ENCODE assay signal across 18 cellular contexts in the genomic region with DNA sequence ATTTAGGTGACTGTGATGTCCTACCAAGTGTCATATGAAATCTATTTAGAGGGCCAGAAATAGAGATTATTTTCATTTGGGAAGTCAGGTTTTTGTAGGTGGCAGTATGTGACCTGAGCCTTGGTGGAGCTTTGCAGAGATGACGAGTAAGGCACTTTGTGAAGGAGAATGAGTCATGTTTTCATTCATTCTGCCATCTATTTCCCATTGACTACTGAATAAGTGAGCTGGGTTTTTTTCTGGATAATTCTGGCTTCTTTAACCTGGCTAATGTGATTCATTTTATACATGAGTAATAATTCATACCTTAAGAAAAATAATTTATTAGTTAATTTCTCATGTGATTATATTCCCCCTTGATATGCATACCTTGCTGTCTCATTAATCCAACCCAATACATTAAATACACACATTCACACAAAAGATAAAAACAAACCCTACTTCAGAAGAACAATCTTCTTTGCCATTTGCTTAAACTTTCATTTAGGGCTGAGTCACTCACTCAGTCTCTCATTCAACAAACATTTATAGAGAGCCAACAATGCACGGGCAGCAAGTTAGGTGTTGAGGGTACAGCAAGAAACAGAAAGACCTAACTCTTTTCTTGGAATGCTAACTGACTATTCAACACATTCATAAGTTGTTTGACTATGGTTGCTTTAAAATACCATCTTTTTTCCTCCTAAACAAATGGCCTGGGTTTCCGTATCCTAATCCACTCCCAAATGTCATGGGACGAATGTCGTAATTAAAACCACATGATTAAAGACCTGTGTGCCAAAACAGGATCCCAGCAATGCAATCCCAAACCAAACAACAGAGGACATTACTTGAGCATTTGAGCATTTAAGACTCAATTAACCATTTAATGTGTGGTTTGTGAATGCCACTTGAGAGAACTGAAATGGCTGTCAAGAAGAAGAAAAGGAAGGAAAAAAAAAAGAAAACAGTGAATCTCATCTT.
DNase-seq lines count a peak whose midpoint lies in the region; ATAC-seq and TF ChIP-seq lines count a peak whose summit lies in the region.
"Had no signal": no experiment of that assay in that cellular context is flagged by ENCODE, and none has a peak within 500 bp of the region (broad histone marks: within the 10 kb centered on the region; RNA-seq: fewer than 3 reads in every experiment).

No MANE protein-coding gene starts in this region.

- dilution Hi-C loops in mammary epithelial cell (cut with HindIII; ENCODE audit: low sequenced_read_pairs) = no loop called here

- TF ChIP-seq POLR2A in ovary (IDR thresholded peaks at IDR 0.05) = no peak

- DNase-seq in AG09319 (ENCODE audit: extremely low read depth, low read depth) = peak; percentile 14
- no peak for DNase-seq in HFFc6
- DNase-seq in mammary epithelial cell = peak; percentile 67
- DNase-seq in hepatocyte (ENCODE audit: low spot score) = no peak
- DNase-seq in NCI-H1105 (lab: John Stamatoyannopoulos, UW) = no peak
- no peak for DNase-seq in ovary
- DNase-seq: activated CD4-positive, alpha-beta T cell treated with anti-CD3 and anti-CD28 coated beads, Interleukin-2, amount 50 U/mL, for 48 hours; activated naive CD8-positive, alpha-beta T cell treated with anti-CD3 and anti-CD28 coated beads for 36 hours; activated T-cell treated with anti-CD3 and anti-CD28 coated beads, Interleukin-2, amount 50 U/mL, for 4 hours; heart right ventricle; kidney glomerular epithelial cell; NCI-H2029; NCI-H510A treated with DMSO at 0.1 percent for 48 hours; stimulated activated CD4-positive, alpha-beta T cell treated with anti-CD3 and anti-CD28 coated beads, Interleukin-15, amount 100 ng/mL, for 24 hours; stomach had no signal

- CTCF ChIA-PET in mammary epithelial cell (lab: Charles Lee; ENCODE audit: low non-redundant PET) = no interaction called here

- H3K4me3 ChIP-seq in mammary epithelial cell (replicated peaks in 1 of 3; ENCODE audit: insufficient read depth in 1 of 3, low read depth in 2 of 3, low read length in 3 of 3) = no peak overlapping the region
- no peak overlapping the region for H3K4me3 ChIP-seq in hepatocyte
- no peak overlapping the region for H3K4me3 ChIP-seq in ovary
- H3K4me3 ChIP-seq: heart right ventricle, stomach had no signal

- H3K27ac ChIP-seq in mammary epithelial cell (ENCODE audit: insufficient read depth, low read depth, low read length) = no peak overlapping the region
- no peak overlapping the region for H3K27ac ChIP-seq in hepatocyte
- no peak overlapping the region for H3K27ac ChIP-seq in ovary
- H3K27ac ChIP-seq: heart right ventricle, parathyroid adenoma, stomach had no signal

- H3K27ac Mint-ChIP-seq in HFFc6 = peak overlapping the region; percentile 71
- H3K27ac Mint-ChIP-seq: activated naive CD8-positive, alpha-beta T cell treated with anti-CD3 and anti-CD28 coated beads for 36 hours had no signal

- no peak overlapping the region for H3K9ac ChIP-seq in mammary epithelial cell (ENCODE audit: insufficient read depth, low read length)
- H3K9ac ChIP-seq: parathyroid adenoma had no signal

- no peaks in the 10 kb centered on the region for H4K20me1 ChIP-seq in mammary epithelial cell (ENCODE audit: insufficient read depth, low read length)
- no peaks in the 10 kb centered on the region for H4K20me1 ChIP-seq in hepatocyte (ENCODE audit: insufficient read depth, poor library complexity, severe bottlenecking)

- no peak for TF ChIP-seq EP300 in ovary (IDR thresholded peaks at IDR 0.05)

- no peaks in the 10 kb centered on the region for H3K79me2 ChIP-seq in mammary epithelial cell (ENCODE audit: insufficient read depth, low read length)
- H3K79me2 ChIP-seq in hepatocyte = peaks cover 4% of the 10 kb centered on the region
- H3K79me2 ChIP-seq: parathyroid adenoma had no signal

- no TSS peak for BruUV-seq in mammary epithelial cell (replicated peaks; lab: Mats Ljungman, UMichigan)

- H3K4me1 Mint-ChIP-seq in HFFc6 (ENCODE audit: low read depth) = peaks cover 89% of the 10 kb centered on the region
- H3K4me1 Mint-ChIP-seq: activated naive CD8-positive, alpha-beta T cell treated with anti-CD3 and anti-CD28 coated beads for 36 hours had no signal

- no peaks in the 10 kb centered on the region for H3K27me3 Mint-ChIP-seq in HFFc6 (ENCODE audit: insufficient read depth)
- H3K27me3 Mint-ChIP-seq: activated naive CD8-positive, alpha-beta T cell treated with anti-CD3 and anti-CD28 coated beads for 36 hours had no signal

- H3K36me3 Mint-ChIP-seq in HFFc6 (ENCODE audit: low read depth) = peaks cover 76% of the 10 kb centered on the region
- H3K36me3 Mint-ChIP-seq: activated naive CD8-positive, alpha-beta T cell treated with anti-CD3 and anti-CD28 coated beads for 36 hours had no signal

- intact Hi-C loops in mammary epithelial cell (cut with micrococcal nuclease) = no loop called here
- intact Hi-C loops in ovary (cut with DNase I) = no loop called here

- H3K27me3 ChIP-seq in mammary epithelial cell (ENCODE audit: insufficient read depth, low read length) = no peaks in the 10 kb centered on the region
- no peaks in the 10 kb centered on the region for H3K27me3 ChIP-seq in hepatocyte
- H3K27me3 ChIP-seq in ovary = no peaks in the 10 kb centered on the region
- H3K27me3 ChIP-seq: heart right ventricle, stomach had no signal

- no peaks in the 10 kb centered on the region for H3K9me2 ChIP-seq in hepatocyte (replicated peaks; ENCODE audit: insufficient read depth)

- no peak overlapping the region for H3K4me2 ChIP-seq in mammary epithelial cell (ENCODE audit: insufficient read depth, low read depth, low read length)
- H3K4me2 ChIP-seq in hepatocyte = peak overlapping the region; percentile 9

- WGBS in mammary epithelial cell (ENCODE audit: low coverage, missing lambda C conversion rate) = 83% methylated on average over 5 of the region's 5 CpGs
- 75% methylated on average over 5 of the region's 5 CpGs for WGBS in hepatocyte (ENCODE audit: low lambda C conversion rate, missing lambda C conversion rate)
- 87 to 97% (median 94%) methylated on average over 5 of the region's 5 CpGs for WGBS in ovary, 3 donors

- TF ChIP-seq CTCF in AG09319 (IDR thresholded peaks at IDR 0.05; ENCODE audit: low read depth, low read length) (no peak), HFFc6 (IDR thresholded peaks at IDR 0.05) (no peak), mammary epithelial cell (conservative IDR thresholded peaks at IDR 0.05 in 1 of 2, IDR thresholded peaks at IDR 0.05 in 1 of 2; ENCODE audit: extremely low read depth in 1 of 2, insufficient read depth in 1 of 2, low read depth in 1 of 2, low read length in 2 of 2) (no peak), hepatocyte (IDR thresholded peaks at IDR 0.05; ENCODE audit: poor library complexity) (no peak), ovary (IDR thresholded peaks at IDR 0.05) (no peak)

- ATAC-seq in GM18520 (IDR thresholded peaks at IDR 0.05; ENCODE audit: unreplicated experiment) (no peak), GM21717 (IDR thresholded peaks at IDR 0.05; ENCODE audit: unreplicated experiment) (no peak)
- ATAC-seq: activated T-cell treated with anti-CD3 and anti-CD28 coated beads, Interleukin-2, amount 50 U/mL, for 4 hours had no signal

- H3K4me1 ChIP-seq in mammary epithelial cell (ENCODE audit: insufficient read depth, low read length) (peaks cover 3% of the 10 kb centered on the region), hepatocyte (ENCODE audit: insufficient read depth) (peaks cover 5% of the 10 kb centered on the region), ovary (ENCODE audit: insufficient read depth) (no peaks in the 10 kb centered on the region)
- H3K4me1 ChIP-seq: heart right ventricle, parathyroid adenoma had no signal

- H3K9me3 ChIP-seq in mammary epithelial cell (replicated peaks; ENCODE audit: insufficient read depth, low read length) (no peaks in the 10 kb centered on the region), hepatocyte (ENCODE audit: low read depth) (no peaks in the 10 kb centered on the region), ovary (no peaks in the 10 kb centered on the region)
- H3K9me3 ChIP-seq: heart right ventricle, stomach had no signal

- H3K9me3 Mint-ChIP-seq in HFFc6 = peaks cover 9% of the 10 kb centered on the region
- H3K9me3 Mint-ChIP-seq: activated naive CD8-positive, alpha-beta T cell treated with anti-CD3 and anti-CD28 coated beads for 36 hours had no signal

- in situ Hi-C loops in mammary epithelial cell (cut with MboI; ENCODE audit: low sequenced_read_pairs in 2 of 2) = no loop called here

- H2AFZ ChIP-seq in mammary epithelial cell (ENCODE audit: low read depth, low read length) (no peak overlapping the region), hepatocyte (no peak overlapping the region)
- H2AFZ ChIP-seq: parathyroid adenoma had no signal

- peak overlapping the region; percentile 13 for H3K4me3 Mint-ChIP-seq in HFFc6
- H3K4me3 Mint-ChIP-seq: activated naive CD8-positive, alpha-beta T cell treated with anti-CD3 and anti-CD28 coated beads for 36 hours; activated T-cell treated with anti-CD3 and anti-CD28 coated beads, Interleukin-2, amount 50 U/mL, for 4 hours had no signal

- H3K36me3 ChIP-seq in mammary epithelial cell (ENCODE audit: insufficient read depth, low read length) (peaks cover 12% of the 10 kb centered on the region), hepatocyte (replicated peaks; ENCODE audit: insufficient read depth, low read depth) (no peaks in the 10 kb centered on the region), ovary (no peaks in the 10 kb centered on the region)

Comparison
In these comparisons a context has a peak if more than half of its experiments do, and no peak if none do; other contexts are left out.
1. DNase-seq: peak in AG09319 (single experiment) and mammary epithelial cell (single experiment); none in HFFc6 (single experiment), hepatocyte (single experiment), NCI-H1105 (single experiment) and ovary (0 of 5).